8 cellular contexts compared by ENCODE assay signal in the genomic region with DNA sequence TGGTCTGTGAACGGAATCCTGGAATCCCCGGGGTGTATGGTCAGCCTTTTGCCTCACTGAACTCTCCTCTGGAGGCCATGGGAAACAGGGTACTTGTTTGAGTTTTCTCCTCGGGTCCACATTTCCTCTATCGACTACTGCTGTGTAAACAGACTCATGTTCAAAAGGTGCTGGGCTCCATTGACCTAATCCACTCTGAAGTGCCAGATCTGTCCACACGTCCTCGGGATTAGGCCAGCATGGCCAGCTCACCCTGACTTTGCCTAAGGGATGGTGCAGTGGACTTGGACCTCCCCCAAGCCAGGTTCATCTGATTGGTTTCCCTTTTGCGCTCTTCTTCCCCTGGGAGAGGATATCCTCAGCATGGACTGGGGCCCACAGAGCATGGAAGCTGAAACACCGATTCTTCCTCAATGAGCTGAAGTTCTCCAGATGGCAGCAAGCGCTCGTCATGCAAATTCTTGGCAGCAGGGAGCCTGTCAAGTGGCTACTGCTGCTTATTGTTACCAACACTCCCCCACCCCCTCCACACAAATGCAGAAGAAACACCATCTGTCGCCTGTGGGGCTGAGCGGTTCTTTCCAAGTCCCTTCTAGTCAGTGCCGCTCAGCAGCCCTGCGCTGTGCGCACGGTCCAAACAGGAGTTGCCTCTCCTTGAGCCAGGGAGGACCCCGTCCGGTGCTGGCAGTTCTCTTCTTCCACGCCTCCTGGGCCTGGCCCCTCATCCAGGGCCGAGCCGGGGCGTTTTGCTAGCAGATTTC.
A peak's percentile ranks its signal among the peaks of the same experiment; 100 is the strongest.
DNase-seq lines count a peak whose midpoint lies in the region; ATAC-seq and TF ChIP-seq lines count a peak whose summit lies in the region.

No MANE protein-coding gene starts in this region.

- peak; percentile 33 to 99 (median 74) for DNase-seq in C1 segment of cervical spinal cord (lab: John Stamatoyannopoulos, UW)
- DNase-seq in GM23338 (ENCODE audit: low spot score), result peak; percentile 91
- DNase-seq in NCI-H1694 treated with DMSO at 0.1 percent for 48 hours (lab: John Stamatoyannopoulos, UW), result peak; percentile 96
- peak; percentile 89 for DNase-seq in astrocyte of the hippocampus (ENCODE audit: low read depth, low spot score)
- peak in 50 of 51 donors; percentile 13 to 85 (median 61) for DNase-seq in hypothalamus (lab: John Stamatoyannopoulos, UW)
- DNase-seq in effector memory CD8-positive, alpha-beta T cell, result no peak

- H3K9me2 ChIP-seq in GM23338 (ENCODE audit: insufficient read depth), result 0 out of 2 replicates have a peak, but pooled peaks cover 6% of the 10 kb centered on the region

- peak in 1 of 2 experiments; percentile 34; a peak in 2 of 4 replicates for TF ChIP-seq CTCF in GM23338 (conservative IDR thresholded peaks at IDR 0.05; ENCODE audit: low read depth in 2 of 2)

- peaks cover 38% of the 10 kb centered on the region for H3K4me1 Mint-ChIP-seq in GM23338
- H3K4me1 Mint-ChIP-seq in effector memory CD8-positive, alpha-beta T cell (ENCODE audit: low read depth in 2 of 2), result no peaks in the 10 kb centered on the region

- peak overlapping the region; percentile 43; the same call in 1 of the 2 replicates for H2AFZ ChIP-seq in GM23338

- H3K27ac ChIP-seq in GM23338 (ENCODE audit: low read depth), result peak overlapping the region; percentile 27; the same call in 1 of the 2 replicates
- H3K27ac ChIP-seq in rectal smooth muscle tissue (ENCODE audit: low read depth, low read length), result peak overlapping the region; percentile 88

- peak; percentile 99 for ATAC-seq in GM23338
- no peak for ATAC-seq in effector memory CD8-positive, alpha-beta T cell (replicated peaks)
- ATAC-seq in HG03025 (IDR thresholded peaks at IDR 0.05; ENCODE audit: low FRiP score, unreplicated experiment), result no peak

- H3K9me3 Mint-ChIP-seq in GM23338, result no peaks in the 10 kb centered on the region
- H3K9me3 Mint-ChIP-seq in effector memory CD8-positive, alpha-beta T cell, result no peaks in the 10 kb centered on the region

- H3K4me3 ChIP-seq in GM23338 (peak overlapping the region; percentile 23), rectal smooth muscle tissue (ENCODE audit: low read length) (peak overlapping the region; percentile 20)

- no peaks in the 10 kb centered on the region for H3K36me3 Mint-ChIP-seq in GM23338 (ENCODE audit: low read depth)
- no peaks in the 10 kb centered on the region for H3K36me3 Mint-ChIP-seq in effector memory CD8-positive, alpha-beta T cell (ENCODE audit: insufficient read depth)

- no peaks in the 10 kb centered on the region for H4K20me1 ChIP-seq in GM23338 (replicated peaks; ENCODE audit: insufficient read depth)

- no peaks in the 10 kb centered on the region; the same call in 1 of the 2 replicates for H3F3A ChIP-seq in GM23338 (replicated peaks; ENCODE audit: low read depth)

- no peaks in the 10 kb centered on the region for H3K79me2 ChIP-seq in GM23338 (replicated peaks; ENCODE audit: insufficient read depth)

- peaks cover 13% of the 10 kb centered on the region for H3K27me3 Mint-ChIP-seq in GM23338 (ENCODE audit: insufficient read depth, low read depth, poor library complexity)
- H3K27me3 Mint-ChIP-seq in effector memory CD8-positive, alpha-beta T cell, result no peaks in the 10 kb centered on the region

- H3K27me3 ChIP-seq in GM23338 (ENCODE audit: insufficient read depth) (peaks cover 10% of the 10 kb centered on the region; the same call in 1 of the 2 replicates), rectal smooth muscle tissue (ENCODE audit: control insufficient read depth, insufficient read depth, low read length) (no peaks in the 10 kb centered on the region)

- H3K4me1 ChIP-seq in GM23338 (ENCODE audit: insufficient read depth) (peaks cover 22% of the 10 kb centered on the region), rectal smooth muscle tissue (ENCODE audit: control insufficient read depth, insufficient read depth, low read length) (peaks cover 5% of the 10 kb centered on the region)

- H3K4me3 Mint-ChIP-seq in GM23338, result peak overlapping the region; percentile 55
- no peak overlapping the region for H3K4me3 Mint-ChIP-seq in effector memory CD8-positive, alpha-beta T cell

- peak overlapping the region; percentile 91 for H3K27ac Mint-ChIP-seq in GM23338
- H3K27ac Mint-ChIP-seq in effector memory CD8-positive, alpha-beta T cell, result no peak overlapping the region

- peak overlapping the region; percentile 58 for H3K4me2 ChIP-seq in GM23338

- H3K9ac ChIP-seq in rectal smooth muscle tissue (ENCODE audit: low read length), result no peak overlapping the region

- no peaks in the 10 kb centered on the region for H3K36me3 ChIP-seq in GM23338 (ENCODE audit: insufficient read depth)
- H3K36me3 ChIP-seq in rectal smooth muscle tissue (ENCODE audit: control insufficient read depth, insufficient read depth, low read length), result no peaks in the 10 kb centered on the region

TF ChIP-seq in GM23338, 12 proteins besides CTCF, POLR2A, EP300 and RAD21 (continues in another document):
- TF ChIP-seq JUNB (IDR thresholded peaks at IDR 0.05; ENCODE audit: unreplicated experiment) (no peak), ZNF114 (CRISPR knock-in tag; IDR thresholded peaks at IDR 0.05) (peak; percentile 95; the same call in 1 of the 2 replicates), ZNF331 (CRISPR knock-in tag; IDR thresholded peaks at IDR 0.05; ENCODE audit: low read depth) (no peak), EZH2phosphoT487 (IDR thresholded peaks at IDR 0.05; ENCODE audit: unreplicated experiment) (no peak)
- TF ChIP-seq, protein P1, sequence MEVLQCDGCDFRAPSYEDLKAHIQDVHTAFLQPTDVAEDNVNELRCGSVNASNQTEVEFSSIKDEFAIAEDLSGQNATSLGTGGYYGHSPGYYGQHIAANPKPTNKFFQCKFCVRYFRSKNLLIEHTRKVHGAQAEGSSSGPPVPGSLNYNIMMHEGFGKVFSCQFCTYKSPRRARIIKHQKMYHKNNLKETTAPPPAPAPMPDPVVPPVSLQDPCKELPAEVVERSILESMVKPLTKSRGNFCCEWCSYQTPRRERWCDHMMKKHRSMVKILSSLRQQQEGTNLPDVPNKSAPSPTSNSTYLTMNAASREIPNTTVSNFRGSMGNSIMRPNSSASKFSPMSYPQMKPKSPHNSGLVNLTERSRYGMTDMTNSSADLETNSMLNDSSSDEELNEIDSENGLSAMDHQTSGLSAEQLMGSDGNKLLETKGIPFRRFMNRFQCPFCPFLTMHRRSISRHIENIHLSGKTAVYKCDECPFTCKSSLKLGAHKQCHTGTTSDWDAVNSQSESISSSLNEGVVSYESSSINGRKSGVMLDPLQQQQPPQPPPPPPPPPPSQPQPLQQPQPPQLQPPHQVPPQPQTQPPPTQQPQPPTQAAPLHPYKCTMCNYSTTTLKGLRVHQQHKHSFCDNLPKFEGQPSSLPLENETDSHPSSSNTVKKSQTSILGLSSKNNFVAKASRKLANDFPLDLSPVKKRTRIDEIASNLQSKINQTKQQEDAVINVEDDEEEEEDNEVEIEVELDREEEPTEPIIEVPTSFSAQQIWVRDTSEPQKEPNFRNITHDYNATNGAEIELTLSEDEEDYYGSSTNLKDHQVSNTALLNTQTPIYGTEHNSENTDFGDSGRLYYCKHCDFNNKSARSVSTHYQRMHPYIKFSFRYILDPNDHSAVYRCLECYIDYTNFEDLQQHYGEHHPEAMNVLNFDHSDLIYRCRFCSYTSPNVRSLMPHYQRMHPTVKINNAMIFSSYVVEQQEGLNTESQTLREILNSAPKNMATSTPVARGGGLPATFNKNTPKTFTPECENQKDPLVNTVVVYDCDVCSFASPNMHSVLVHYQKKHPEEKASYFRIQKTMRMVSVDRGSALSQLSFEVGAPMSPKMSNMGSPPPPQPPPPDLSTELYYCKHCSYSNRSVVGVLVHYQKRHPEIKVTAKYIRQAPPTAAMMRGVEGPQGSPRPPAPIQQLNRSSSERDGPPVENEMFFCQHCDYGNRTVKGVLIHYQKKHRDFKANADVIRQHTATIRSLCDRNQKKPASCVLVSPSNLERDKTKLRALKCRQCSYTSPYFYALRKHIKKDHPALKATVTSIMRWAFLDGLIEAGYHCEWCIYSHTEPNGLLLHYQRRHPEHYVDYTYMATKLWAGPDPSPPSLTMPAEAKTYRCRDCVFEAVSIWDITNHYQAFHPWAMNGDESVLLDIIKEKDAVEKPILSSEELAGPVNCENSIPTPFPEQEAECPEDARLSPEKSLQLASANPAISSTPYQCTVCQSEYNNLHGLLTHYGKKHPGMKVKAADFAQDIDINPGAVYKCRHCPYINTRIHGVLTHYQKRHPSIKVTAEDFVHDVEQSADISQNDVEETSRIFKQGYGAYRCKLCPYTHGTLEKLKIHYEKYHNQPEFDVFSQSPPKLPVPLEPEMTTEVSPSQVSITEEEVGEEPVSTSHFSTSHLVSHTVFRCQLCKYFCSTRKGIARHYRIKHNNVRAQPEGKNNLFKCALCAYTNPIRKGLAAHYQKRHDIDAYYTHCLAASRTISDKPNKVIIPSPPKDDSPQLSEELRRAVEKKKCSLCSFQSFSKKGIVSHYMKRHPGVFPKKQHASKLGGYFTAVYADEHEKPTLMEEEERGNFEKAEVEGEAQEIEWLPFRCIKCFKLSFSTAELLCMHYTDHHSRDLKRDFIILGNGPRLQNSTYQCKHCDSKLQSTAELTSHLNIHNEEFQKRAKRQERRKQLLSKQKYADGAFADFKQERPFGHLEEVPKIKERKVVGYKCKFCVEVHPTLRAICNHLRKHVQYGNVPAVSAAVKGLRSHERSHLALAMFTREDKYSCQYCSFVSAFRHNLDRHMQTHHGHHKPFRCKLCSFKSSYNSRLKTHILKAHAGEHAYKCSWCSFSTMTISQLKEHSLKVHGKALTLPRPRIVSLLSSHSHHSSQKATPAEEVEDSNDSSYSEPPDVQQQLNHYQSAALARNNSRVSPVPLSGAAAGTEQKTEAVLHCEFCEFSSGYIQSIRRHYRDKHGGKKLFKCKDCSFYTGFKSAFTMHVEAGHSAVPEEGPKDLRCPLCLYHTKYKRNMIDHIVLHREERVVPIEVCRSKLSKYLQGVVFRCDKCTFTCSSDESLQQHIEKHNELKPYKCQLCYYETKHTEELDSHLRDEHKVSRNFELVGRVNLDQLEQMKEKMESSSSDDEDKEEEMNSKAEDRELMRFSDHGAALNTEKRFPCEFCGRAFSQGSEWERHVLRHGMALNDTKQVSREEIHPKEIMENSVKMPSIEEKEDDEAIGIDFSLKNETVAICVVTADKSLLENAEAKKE (CRISPR knock-in tag; IDR thresholded peaks at IDR 0.05), result peak; percentile 99

Comparison
In these comparisons a context has a peak if more than half of its experiments do, and no peak if none do; other contexts are left out.
1. DNase-seq: peak in C1 segment of cervical spinal cord (14 of 14), GM23338 (single experiment), NCI-H1694 treated with DMSO at 0.1 percent for 48 hours (single experiment), astrocyte of the hippocampus (single experiment) and hypothalamus (50 of 51); none in effector memory CD8-positive, alpha-beta T cell (0 of 3).